ENCODE assay signal across 20 cellular contexts in the genomic region with DNA sequence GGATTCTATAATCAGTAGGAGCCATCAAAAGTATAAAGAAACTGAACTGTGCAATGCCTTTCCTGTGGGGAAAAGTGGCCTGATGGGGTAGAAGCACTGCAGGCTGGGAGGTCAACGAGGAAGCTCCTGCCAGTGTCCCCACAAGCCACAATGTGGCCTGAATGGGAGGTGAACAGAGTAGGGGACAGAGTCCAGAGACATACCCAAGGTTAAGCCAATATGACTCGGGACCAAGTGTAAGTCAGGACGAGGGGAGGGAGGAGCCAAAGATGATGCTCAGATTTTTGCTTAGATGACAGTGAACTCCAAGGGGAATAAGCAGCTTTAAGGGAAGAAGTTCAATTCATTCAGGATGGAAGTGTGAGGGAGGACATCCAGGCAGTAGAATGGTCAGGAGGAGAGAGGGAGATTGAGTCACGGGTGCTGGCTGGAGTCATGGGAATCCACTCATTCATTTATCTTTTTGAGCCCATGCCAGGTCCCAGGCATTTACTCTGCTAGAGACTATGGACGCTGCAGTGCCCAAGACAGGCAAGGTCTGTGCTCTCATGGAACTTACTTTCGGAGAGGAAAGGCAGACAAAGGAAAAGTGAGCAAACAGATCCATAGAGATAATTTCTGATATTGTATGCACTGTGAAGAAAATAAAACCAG.
"Had no signal": no experiment of that assay in that cellular context is flagged by ENCODE, and none has a peak within 500 bp of the region (broad histone marks: within the 10 kb centered on the region; RNA-seq: fewer than 3 reads in every experiment).

No MANE protein-coding gene starts in this region.

- H3K4me1 Mint-ChIP-seq: activated naive CD4-positive, alpha-beta T cell treated with anti-CD3 and anti-CD28 coated beads, Interleukin-2, amount 50 U/mL, for 24 hours had no signal

- H3K4me3 Mint-ChIP-seq: activated naive CD4-positive, alpha-beta T cell treated with anti-CD3 and anti-CD28 coated beads, Interleukin-2, amount 50 U/mL, for 24 hours; natural killer cell treated with Interleukin-12 subunit alpha and Interleukin-12 subunit beta and Interleukin-15 and Interleukin-18, amount 100 ng/mL, for 72 hours; stimulated activated naive CD8-positive, alpha-beta T cell treated with anti-CD3 and anti-CD28 coated beads, Interleukin-15, Interleukin-2, amounts not matched to agents 100 ng/mL and 50 ng/mL, for 24 hours; T-cell; type B pancreatic cell had no signal

- H3K9me3 Mint-ChIP-seq: activated naive CD4-positive, alpha-beta T cell treated with anti-CD3 and anti-CD28 coated beads, Interleukin-2, amount 50 U/mL, for 24 hours; natural killer cell treated with Interleukin-12 subunit alpha and Interleukin-12 subunit beta and Interleukin-15 and Interleukin-18, amount 100 ng/mL, for 72 hours; stimulated activated naive CD8-positive, alpha-beta T cell treated with anti-CD3 and anti-CD28 coated beads, Interleukin-15, Interleukin-2, amounts not matched to agents 100 ng/mL and 50 ng/mL, for 24 hours; T-cell; type B pancreatic cell had no signal

- H3K36me3 Mint-ChIP-seq: activated naive CD4-positive, alpha-beta T cell treated with anti-CD3 and anti-CD28 coated beads, Interleukin-2, amount 50 U/mL, for 24 hours; natural killer cell treated with Interleukin-12 subunit alpha and Interleukin-12 subunit beta and Interleukin-15 and Interleukin-18, amount 100 ng/mL, for 72 hours; T-cell; type B pancreatic cell had no signal

- DNase-seq: activated CD4-positive, alpha-beta T cell treated with anti-CD3 and anti-CD28 coated beads, Interleukin-2, amount 50 U/mL, for 48 hours; activated CD4-positive, CD25-positive, alpha-beta regulatory T cell treated with anti-CD3 and anti-CD28 coated beads, Interleukin-2, amount 50 U/mL, for 72 hours; amniotic stem cell; left lung; mesendoderm; nucleus accumbens; posterior cingulate gyrus; retina; SK-N-SH; stimulated activated CD4-positive, alpha-beta T cell treated with anti-CD3 and anti-CD28 coated beads, Interleukin-15, amount 100 ng/mL, for 24 hours; stimulated activated CD4-positive, alpha-beta T cell treated with anti-CD3 and anti-CD28 coated beads, Interleukin-4, amount 100 ng/mL, for 1 hour; T-cell; T-helper 9 cell had no signal

- H3K27ac Mint-ChIP-seq: activated naive CD4-positive, alpha-beta T cell treated with anti-CD3 and anti-CD28 coated beads, Interleukin-2, amount 50 U/mL, for 24 hours; natural killer cell treated with Interleukin-12 subunit alpha and Interleukin-12 subunit beta and Interleukin-15 and Interleukin-18, amount 100 ng/mL, for 72 hours; stimulated activated naive CD8-positive, alpha-beta T cell treated with anti-CD3 and anti-CD28 coated beads, Interleukin-15, Interleukin-2, amounts not matched to agents 100 ng/mL and 50 ng/mL, for 24 hours; T-cell; type B pancreatic cell had no signal

- H3K27ac ChIP-seq: hepatocyte, left lung, skin epidermis, suprapubic skin had no signal

- ATAC-seq: left lung; natural killer cell treated with Interleukin-12 subunit alpha and Interleukin-12 subunit beta and Interleukin-15 and Interleukin-18, amount 100 ng/mL, for 72 hours; T-cell had no signal
